ENCODE assay signal across 13 cellular contexts in the genomic region with DNA sequence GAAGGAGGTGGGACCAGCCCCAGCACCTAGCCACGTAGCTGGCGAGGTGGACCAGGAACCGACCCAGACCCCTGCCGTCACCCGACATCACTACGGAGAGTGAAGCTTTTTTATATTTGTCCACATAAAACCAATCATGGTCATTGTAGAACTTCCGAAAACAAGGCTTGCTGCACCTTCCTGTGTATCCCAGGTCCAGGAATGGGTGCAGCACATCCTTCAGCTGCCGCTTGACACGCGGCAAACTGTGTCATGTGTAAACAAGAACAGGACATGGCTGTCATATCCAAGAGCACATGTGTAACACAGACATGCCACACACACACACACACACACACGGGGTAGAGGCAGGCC. TPM values are rescaled to one million over a fixed set of nuclear protein-coding genes. Genes with fewer than 3 reads are reported as not detected.
A peak's percentile ranks its signal among the peaks of the same experiment; 100 is the strongest.
DNase-seq lines count a peak whose midpoint lies in the region; ATAC-seq and TF ChIP-seq lines count a peak whose summit lies in the region.
"Had no signal": no experiment of that assay in that cellular context is flagged by ENCODE, and none has a peak within 500 bp of the region (broad histone marks: within the 10 kb centered on the region; RNA-seq: fewer than 3 reads in every experiment).

No MANE protein-coding gene starts in this region.

- no TSS peak for BruUV-seq in OCI-LY7 (replicated peaks; lab: Mats Ljungman, UMichigan)

- POLR2A ChIA-PET in OCI-LY7 (lab: Charles Lee), result interaction anchor here (1.3 kb wide), 1 partner anchor 13 kb away, joined by 3 read pairs; no protein-coding TSS in a partner anchor

- H3K9me3 ChIP-seq in OCI-LY7 (ENCODE audit: low read length), result no peaks in the 10 kb centered on the region
- no peaks in the 10 kb centered on the region for H3K9me3 ChIP-seq in psoas muscle
- H3K9me3 ChIP-seq: breast epithelium, esophagus muscularis mucosa had no signal

- H3K4me2 ChIP-seq in OCI-LY7 (ENCODE audit: low read length), result no peak overlapping the region

- CTCF ChIA-PET in OCI-LY7 (lab: Charles Lee; ENCODE audit: unreplicated experiment), result no interaction called here

- no peak overlapping the region for H2AFZ ChIP-seq in OCI-LY7 (ENCODE audit: low read length)

- H3K4me1 ChIP-seq in OCI-LY7 (ENCODE audit: insufficient read depth, low read length, poor library complexity, severe bottlenecking) (peaks cover 4% of the 10 kb centered on the region), psoas muscle (peaks cover 11% of the 10 kb centered on the region)

- no peaks in the 10 kb centered on the region for H3K9me2 ChIP-seq in OCI-LY7 (ENCODE audit: insufficient read depth, low read length)

- H4K20me1 ChIP-seq in OCI-LY7 (ENCODE audit: insufficient read depth, low read length), result no peaks in the 10 kb centered on the region

- intact Hi-C loops in OCI-LY7 (cut with micrococcal nuclease; ENCODE audit: unreplicated experiment), result loop anchor here (1.0 kb wide), 1 partner anchor 64 kb away; no protein-coding TSS in a partner anchor
- intact Hi-C loops in psoas muscle (cut with DNase I), result loop anchor here (1.0 to 2.0 kb wide), 2 partner anchors 75 kb away; no protein-coding TSS in a partner anchor
- intact Hi-C loops in Right ventricle myocardium superior (cut with DNase I), result no loop called here

- TF ChIP-seq CTCF in OCI-LY7 (conservative IDR thresholded peaks at IDR 0.05; ENCODE audit: low read length) (peak; percentile 33; the same call in 1 of the 2 replicates), psoas muscle (IDR thresholded peaks at IDR 0.05) (no peak)

- 8 to 17% (median 16%) methylated on average over 11 of the region's 11 CpGs for WGBS in psoas muscle, 3 donors

- no peaks in the 10 kb centered on the region for H3K79me2 ChIP-seq in OCI-LY7 (ENCODE audit: insufficient read depth, low read depth, low read length)

- H3K36me3 ChIP-seq in OCI-LY7 (ENCODE audit: insufficient read depth, low read length) (peaks cover 26% of the 10 kb centered on the region), psoas muscle (ENCODE audit: insufficient read depth in 1 of 2, low read depth in 1 of 2) (no peaks in the 10 kb centered on the region)
- H3K36me3 ChIP-seq: breast epithelium, esophagus muscularis mucosa had no signal

- ATAC-seq in psoas muscle, result peak in 1 of 4 donors; percentile 16
- no peak for ATAC-seq in Right ventricle myocardium superior (ENCODE audit: poor library complexity)
- no peak for ATAC-seq in HG03025 (IDR thresholded peaks at IDR 0.05; ENCODE audit: low FRiP score, unreplicated experiment)

- peak; percentile 60 for DNase-seq in DMS53 (lab: John Stamatoyannopoulos, UW)
- DNase-seq in DMS53 treated with DMSO at 0.1 percent for 48 hours (lab: John Stamatoyannopoulos, UW; ENCODE audit: unreplicated experiment), result no peak
- no peak for DNase-seq in OCI-LY7 (ENCODE audit: low spot score)
- DNase-seq in dermis blood vessel endothelial cell, result peak; percentile 15
- no peak for DNase-seq in psoas muscle
- DNase-seq in Right ventricle myocardium superior, result no peak
- DNase-seq in medulla oblongata (ENCODE audit: extremely low spot score), result no peak
- DNase-seq: NCI-H1048 had no signal

- H3K27me3 ChIP-seq in psoas muscle (ENCODE audit: insufficient read depth in 3 of 3, low read length in 2 of 3), result peaks cover 0 to 48% (median 18%) of the 10 kb centered on the region in 3 donors

- no peak overlapping the region for H3K4me3 ChIP-seq in OCI-LY7 (ENCODE audit: low read depth, low read length, poor library complexity, severe bottlenecking)
- H3K4me3 ChIP-seq in psoas muscle, result peak overlapping the region; percentile 49

- H3K27ac ChIP-seq in OCI-LY7 (ENCODE audit: low read depth, low read length, poor library complexity, severe bottlenecking) (no peak overlapping the region), psoas muscle (no peak overlapping the region)
- H3K27ac ChIP-seq: breast epithelium, esophagus muscularis mucosa had no signal

RNA-seq across cellular contexts. Expression of gene HBQ1, which starts 1.4 kb away (rescaled TPM):
- not detected in 2 replicates for total RNA-seq in OCI-LY7 (2014; rRNA removed; shearing (Covaris generic))
- not detected in 2 replicates for total RNA-seq in OCI-LY7 (2022)
- 0.34 TPM in 1 of 2 replicates, not detected in the other for total RNA-seq in dermis blood vessel endothelial cell
- total RNA-seq in psoas muscle, result under 1 TPM in 1 of 4 donors, not detected in 3; 0.58 TPM
- not detected for polyA plus RNA-seq in psoas muscle
- total RNA-seq in Right ventricle myocardium superior, result not detected
- total RNA-seq: A172, breast epithelium had no signal

RNA-seq across cellular contexts. Expression of gene HBA1, which starts 5.2 kb away (rescaled TPM):
- not detected in 2 replicates for total RNA-seq in OCI-LY7 (2014; rRNA removed; shearing (Covaris generic))
- total RNA-seq in OCI-LY7 (2022) (not detected in 2 replicates), dermis blood vessel endothelial cell (not detected in 2 replicates), psoas muscle (1,000 to 10,000 TPM in 1 of 4 donors, 100 to 1,000 TPM in 1, 10 to 100 TPM in 2; 22.5 to 1,513 (median 169) TPM), Right ventricle myocardium superior (110 TPM)
- polyA plus RNA-seq in psoas muscle, result 10 to 100 TPM in 1 of 3 donors, 1 to 10 TPM in 2; 6.1 to 10.3 (median 8.2) TPM
- total RNA-seq: A172 had no signal

RNA-seq across cellular contexts. Expression of gene HBA2, which starts 9.0 kb away (rescaled TPM):
- total RNA-seq in OCI-LY7 (2014; rRNA removed; shearing (Covaris generic)), result not detected in 2 replicates
- total RNA-seq in OCI-LY7 (2022) (not detected in 2 replicates), dermis blood vessel endothelial cell (0.42 TPM in 1 of 2 replicates, not detected in the other), psoas muscle (1,000 to 10,000 TPM in 1 of 4 donors, 100 to 1,000 TPM in 1, 10 to 100 TPM in 2; 11.9 to 1,244 (median 122) TPM), Right ventricle myocardium superior (64.7 TPM)
- polyA plus RNA-seq in psoas muscle, result 10 to 100 TPM; 18.5 to 24.9 (median 22.9) TPM
- total RNA-seq: A172 had no signal

RNA-seq across cellular contexts. Expression of gene HBM, which starts 15.9 kb away (rescaled TPM):
- not detected in 2 replicates for total RNA-seq in OCI-LY7 (2014; rRNA removed; shearing (Covaris generic))
- not detected in 2 replicates for total RNA-seq in OCI-LY7 (2022)
- total RNA-seq in dermis blood vessel endothelial cell, result not detected in 2 replicates
- 1 to 10 TPM in 1 of 4 donors, not detected in 3; 2.9 TPM for total RNA-seq in psoas muscle
- not detected for polyA plus RNA-seq in psoas muscle
- total RNA-seq in Right ventricle myocardium superior, result not detected
- total RNA-seq: A172 had no signal
- polyA plus RNA-seq: thymus had no signal

RNA-seq across cellular contexts. Expression of gene HBZ, which starts 29.2 kb away (rescaled TPM):
- not detected in 2 replicates for total RNA-seq in OCI-LY7 (2014; rRNA removed; shearing (Covaris generic))
- total RNA-seq in OCI-LY7 (2022) (not detected in 2 replicates), dermis blood vessel endothelial cell (not detected in 2 replicates), psoas muscle (not detected), Right ventricle myocardium superior (not detected)
- polyA plus RNA-seq in psoas muscle, result under 1 TPM; 0.05 to 0.12 (median 0.11) TPM
- total RNA-seq: A172, breast epithelium, esophagus muscularis mucosa had no signal

Comparison
In these comparisons a context has a peak if more than half of its experiments do, and no peak if none do; other contexts are left out.
1. DNase-seq: peak in DMS53 (single experiment) and dermis blood vessel endothelial cell (single experiment); none in DMS53 treated with DMSO at 0.1 percent for 48 hours (single experiment), OCI-LY7 (single experiment), psoas muscle (0 of 2), Right ventricle myocardium superior (single experiment) and medulla oblongata (single experiment).